Comparison of ENCODE assay signal across 1 cellular context in genomic region chr7:104883718-104884452, GRCh38.
TF ChIP-seq lines count a peak whose summit lies in the region.

No MANE protein-coding gene starts in this region.

TF ChIP-seq in HepG2, 621 proteins besides CTCF, POLR2A, EP300 and RAD21 (continued from another document and continues in another):
- no peak for TF ChIP-seq KIAA2018 (CRISPR knock-in tag; IDR thresholded peaks at IDR 0.05; ENCODE audit: borderline replicate concordance)
- no peak for TF ChIP-seq MTF2 (CRISPR knock-in tag; IDR thresholded peaks at IDR 0.05; ENCODE audit: borderline replicate concordance)
- TF ChIP-seq ZMYM4 (CRISPR knock-in tag; IDR thresholded peaks at IDR 0.05) = peak; percentile 56
- TF ChIP-seq CHCHD3 (CRISPR knock-in tag; IDR thresholded peaks at IDR 0.05) = no peak
- no peak for TF ChIP-seq ZKSCAN8 (CRISPR knock-in tag; IDR thresholded peaks at IDR 0.05; ENCODE audit: borderline replicate concordance)
- no peak for TF ChIP-seq ZNF629 (CRISPR knock-in tag; conservative IDR thresholded peaks at IDR 0.05)
- TF ChIP-seq ZNF124 (CRISPR knock-in tag; IDR thresholded peaks at IDR 0.05) = no peak
- no peak for TF ChIP-seq ZNF761 (CRISPR knock-in tag; conservative IDR thresholded peaks at IDR 0.05)
- no peak for TF ChIP-seq PRDM10 (CRISPR knock-in tag; IDR thresholded peaks at IDR 0.05; ENCODE audit: low read depth)
- no peak for TF ChIP-seq REL (CRISPR knock-in tag; conservative IDR thresholded peaks at IDR 0.05)
- no peak for TF ChIP-seq ZBTB1 (CRISPR knock-in tag; IDR thresholded peaks at IDR 0.05; ENCODE audit: borderline replicate concordance)
- TF ChIP-seq ZBTB33 (CRISPR knock-in tag; IDR thresholded peaks at IDR 0.05) = 0 out of 2 replicates have a peak, but pooled peaks have one; percentile 9
- no peak for TF ChIP-seq CSRNP2 (CRISPR knock-in tag; conservative IDR thresholded peaks at IDR 0.05; ENCODE audit: low read depth)
- no peak for TF ChIP-seq ZNF607 (CRISPR knock-in tag; IDR thresholded peaks at IDR 0.05; ENCODE audit: borderline replicate concordance)
- TF ChIP-seq SALL2 (CRISPR knock-in tag; IDR thresholded peaks at IDR 0.05) = peak; percentile 56; the same call in 1 of the 2 replicates
- peak; percentile 22; the same call in 1 of the 2 replicates for TF ChIP-seq ZNF574 (CRISPR knock-in tag; IDR thresholded peaks at IDR 0.05)
- TF ChIP-seq ZNF501 (CRISPR knock-in tag; IDR thresholded peaks at IDR 0.05) = peak; percentile 60
- no peak for TF ChIP-seq ZNF776 (CRISPR knock-in tag; IDR thresholded peaks at IDR 0.05)
- TF ChIP-seq SMC3 (IDR thresholded peaks at IDR 0.05; ENCODE audit: low read length) = peak; percentile 81
- no peak for TF ChIP-seq ONECUT2 (CRISPR knock-in tag; IDR thresholded peaks at IDR 0.05)
- TF ChIP-seq GRHL1 (CRISPR knock-in tag; conservative IDR thresholded peaks at IDR 0.05) = no peak
- peak; percentile 35; the same call in 1 of the 2 replicates for TF ChIP-seq HDAC2 (CRISPR knock-in tag; IDR thresholded peaks at IDR 0.05)
- peak; percentile 40; the same call in 1 of the 2 replicates for TF ChIP-seq BORCS8-MEF2B (CRISPR knock-in tag; IDR thresholded peaks at IDR 0.05)
- TF ChIP-seq CC2D1A (CRISPR knock-in tag; IDR thresholded peaks at IDR 0.05) = no peak
- TF ChIP-seq CCAR2 (optimal IDR thresholded peaks at IDR 0.05; ENCODE audit: low read depth, low read length) = no peak
- no peak for TF ChIP-seq ZNF225 (CRISPR knock-in tag; IDR thresholded peaks at IDR 0.05)
- no peak for TF ChIP-seq ZSCAN20 (CRISPR knock-in tag; IDR thresholded peaks at IDR 0.05; ENCODE audit: borderline replicate concordance)
- no peak for TF ChIP-seq RFX5 (IDR thresholded peaks at IDR 0.05; ENCODE audit: low read depth, low read length)
- no peak for TF ChIP-seq ZNF180 (CRISPR knock-in tag; IDR thresholded peaks at IDR 0.05; ENCODE audit: borderline replicate concordance, low read depth)
- TF ChIP-seq NR3C1 (CRISPR knock-in tag; IDR thresholded peaks at IDR 0.05) = no peak
- no peak for TF ChIP-seq HDAC1 (CRISPR knock-in tag; IDR thresholded peaks at IDR 0.05)
- TF ChIP-seq XRCC5 (optimal IDR thresholded peaks at IDR 0.05; ENCODE audit: low read length) = peak; percentile 81
- TF ChIP-seq ZSCAN5A (CRISPR knock-in tag; IDR thresholded peaks at IDR 0.05; ENCODE audit: borderline replicate concordance) = no peak
- TF ChIP-seq IKZF1 (IDR thresholded peaks at IDR 0.05) = no peak
- TF ChIP-seq NFKB2 (CRISPR knock-in tag; IDR thresholded peaks at IDR 0.05; ENCODE audit: borderline replicate concordance) = no peak
- TF ChIP-seq PRMT3 (CRISPR knock-in tag; IDR thresholded peaks at IDR 0.05; ENCODE audit: borderline replicate concordance, low read depth) = no peak
- peak; percentile 22; the same call in 1 of the 2 replicates for TF ChIP-seq ZNF280B (CRISPR knock-in tag; IDR thresholded peaks at IDR 0.05; ENCODE audit: borderline replicate concordance)
